Comparison of ENCODE assay signal across 14 cellular contexts in genomic region chr15:32818758-32819405, GRCh38.
A peak's percentile ranks its signal among the peaks of the same experiment; 100 is the strongest.
DNase-seq lines count a peak whose midpoint lies in the region; ATAC-seq, FAIRE-seq and TF ChIP-seq lines count a peak whose summit lies in the region.
"Had no signal": no experiment of that assay in that cellular context is flagged by ENCODE, and none has a peak within 500 bp of the region (broad histone marks: within the 10 kb centered on the region; RNA-seq: fewer than 3 reads in every experiment).

No MANE protein-coding gene starts in this region.

- H3K4me3 ChIP-seq in AG10803 (ENCODE audit: low read length) (peak overlapping the region; percentile 21; the same call in 1 of the 2 replicates), WERI-Rb-1 (ENCODE audit: low read depth, low read length) (peak overlapping the region; percentile 28), mesodermal cell (ENCODE audit: extremely low read depth, insufficient read depth, low read length, poor library complexity, severe bottlenecking) (no peak overlapping the region)
- H3K4me3 ChIP-seq: left lung, right atrium auricular region had no signal

- 86 to 95% methylated on average over 6 to 8 of the region's 10 CpGs for WGBS in mesodermal cell (ENCODE audit: insufficient coverage in 2 of 2), 2 experiments

- no peak for FAIRE-seq in GM19239 (lab: Jason Lieb, UNC)

- DNase-seq in AG10803 (ENCODE audit: low read depth) (peak; percentile 94), WERI-Rb-1 (peak; percentile 90), GM19239 (ENCODE audit: insufficient read length, low spot score) (no peak), NCI-H1694 (lab: John Stamatoyannopoulos, UW) (no peak), NCI-H146 (lab: John Stamatoyannopoulos, UW) (no peak)
- DNase-seq: CD8-positive, alpha-beta T cell; H9; left lung; NK-92 treated with Interleukin-12 subunit alpha and Interleukin-12 subunit beta, amount 100 ng/mL, for 24 hours; stimulated activated CD8-positive, alpha-beta memory T cell treated with anti-CD3 and anti-CD28 coated beads, Interleukin-4, amount 100 ng/mL, for 48 hours had no signal

- no peak for TF ChIP-seq CTCF in AG10803 (conservative IDR thresholded peaks at IDR 0.05; ENCODE audit: low read length)
- TF ChIP-seq CTCF in WERI-Rb-1 (IDR thresholded peaks at IDR 0.05; ENCODE audit: low read depth, low read length), result no peak

- H3K27me3 ChIP-seq in WERI-Rb-1 (ENCODE audit: insufficient read depth, low read depth, severe bottlenecking), result no peaks in the 10 kb centered on the region
- H3K27me3 ChIP-seq: right atrium auricular region had no signal

- H3K27ac ChIP-seq in WERI-Rb-1 (peak overlapping the region; percentile 68), mesodermal cell (ENCODE audit: low read depth, low read length, severe bottlenecking) (peak overlapping the region; percentile 57)
- H3K27ac ChIP-seq: left lung, right atrium auricular region had no signal

- peak; percentile 35; the same call in 1 of the 2 replicates for TF ChIP-seq EP300 in Ishikawa (IDR thresholded peaks at IDR 0.05; ENCODE audit: borderline replicate concordance)

- no peak for TF ChIP-seq RAD21 in Ishikawa (IDR thresholded peaks at IDR 0.05; ENCODE audit: low read depth)

- peaks cover 9% of the 10 kb centered on the region for H3K4me1 ChIP-seq in mesodermal cell (ENCODE audit: control insufficient read depth, insufficient read depth, low read length, poor library complexity, severe bottlenecking)
- H3K4me1 ChIP-seq: left lung, right atrium auricular region had no signal

- H3K9me3 ChIP-seq in WERI-Rb-1 (ENCODE audit: severe bottlenecking) (no peaks in the 10 kb centered on the region), mesodermal cell (ENCODE audit: control insufficient read depth, low read length) (no peaks in the 10 kb centered on the region)
- H3K9me3 ChIP-seq: left lung, right atrium auricular region had no signal

- no peaks in the 10 kb centered on the region for H3K36me3 ChIP-seq in WERI-Rb-1
- H3K36me3 ChIP-seq in mesodermal cell (ENCODE audit: control insufficient read depth, insufficient read depth, low read length), result no peaks in the 10 kb centered on the region
- H3K36me3 ChIP-seq: left lung, right atrium auricular region had no signal

- ATAC-seq in GM18520 (IDR thresholded peaks at IDR 0.05; ENCODE audit: unreplicated experiment), result no peak
- ATAC-seq: CD8-positive, alpha-beta T cell; left lung had no signal

TF ChIP-seq in Ishikawa, 13 proteins besides CTCF, POLR2A, EP300 and RAD21:
- no peak for TF ChIP-seq TEAD4 (IDR thresholded peaks at IDR 0.05)
- no peak for TF ChIP-seq YY1 (IDR thresholded peaks at IDR 0.05; ENCODE audit: low read depth)
- TF ChIP-seq TAF1 (IDR thresholded peaks at IDR 0.05; ENCODE audit: low read depth), result no peak
- TF ChIP-seq CEBPB (IDR thresholded peaks at IDR 0.05), result no peak
- TF ChIP-seq ZBTB7A (IDR thresholded peaks at IDR 0.05; ENCODE audit: low read depth), result no peak
- TF ChIP-seq NFIC (IDR thresholded peaks at IDR 0.05), result no peak
- TF ChIP-seq MAX (IDR thresholded peaks at IDR 0.05), result peak; percentile 22; the same call in 1 of the 2 replicates
- TF ChIP-seq USF1 (IDR thresholded peaks at IDR 0.05), result no peak

Comparison
In these comparisons a context has a peak if more than half of its experiments do, and no peak if none do; other contexts are left out.
1. DNase-seq: peak in AG10803 (single experiment) and WERI-Rb-1 (single experiment); none in GM19239 (single experiment), NCI-H1694 (single experiment) and NCI-H146 (single experiment).